20 cellular contexts compared by ENCODE assay signal in genomic region chr1:185880779-185881333, GRCh38.
DNase-seq lines count a peak whose midpoint lies in the region; ATAC-seq, FAIRE-seq and TF ChIP-seq lines count a peak whose summit lies in the region.
"Had no signal": no experiment of that assay in that cellular context is flagged by ENCODE, and none has a peak within 500 bp of the region (broad histone marks: within the 10 kb centered on the region; RNA-seq: fewer than 3 reads in every experiment).

No MANE protein-coding gene starts in this region.

- TF ChIP-seq CTCF in liver (IDR thresholded peaks at IDR 0.05; ENCODE audit: low read depth, low read length, missing input control) = no peak
- no peak for TF ChIP-seq CTCF in HepG2 (CRISPR knock-in tag; IDR thresholded peaks at IDR 0.05)
- TF ChIP-seq CTCF in right lobe of liver (IDR thresholded peaks at IDR 0.05) = no peak
- TF ChIP-seq CTCF in MCF 10A (IDR thresholded peaks at IDR 0.05; ENCODE audit: unreplicated experiment) = no peak

- CTCF ChIA-PET in HepG2 (lab: Yijun Ruan, JAX; ENCODE audit: low intra/inter-chr PET ratio, low total read pairs) (no interaction called here), MCF 10A (lab: Yijun Ruan, JAX) (interaction anchor here (0.6 kb wide), 1 partner anchor 56 kb away, joined by 3 read pairs; no protein-coding TSS in a partner anchor)

- DNase-seq in HepG2 (ENCODE audit: low spot score) (no peak), adipocyte (ENCODE audit: low read depth) (no peak), right lobe of liver (peak; percentile 69 to 93 (median 79)), MCF 10A (ENCODE audit: unreplicated experiment) (no peak), NCI-H510A treated with DMSO at 0.1 percent for 48 hours (lab: John Stamatoyannopoulos, UW) (no peak)
- no peak for DNase-seq in activated CD4-positive, CD25-positive, alpha-beta regulatory T cell treated with anti-CD3 and anti-CD28 coated beads, Interleukin-2, amount 50 U/mL, for 72 hours
- DNase-seq: COR-L47, DMS79, NCI-H146, NCI-H510A, PC-9 had no signal

- no peak for ATAC-seq in HepG2
- ATAC-seq in right lobe of liver = peak; percentile 99 to 100 (median 99)
- ATAC-seq: A549, GM23338, K562 had no signal

- in situ Hi-C loops in HepG2 (cut with HindIII; ENCODE audit: extremely low pct_ligation_motif_present, low pct_unique_long_range_greater_than_20kb) = no loop called here

- no peak for FAIRE-seq in HepG2 (lab: Jason Lieb, UNC)
- FAIRE-seq: A549, G401.6, GM12892, HTR-8/SVneo, K562 had no signal

- no peaks in the 10 kb centered on the region for H3K4me1 Mint-ChIP-seq in MCF 10A (ENCODE audit: insufficient read depth, unreplicated experiment)
- H3K4me1 Mint-ChIP-seq: CD14-positive monocyte had no signal

- H2AFZ ChIP-seq in HepG2 (ENCODE audit: low read length) = no peak overlapping the region
- H2AFZ ChIP-seq: GM23338, PC-9 had no signal

- H3K79me2 ChIP-seq in HepG2 (ENCODE audit: insufficient read depth, low read length) = no peaks in the 10 kb centered on the region

- H3K4me3 Mint-ChIP-seq in MCF 10A (ENCODE audit: unreplicated experiment) = no peak overlapping the region
- H3K4me3 Mint-ChIP-seq: CD14-positive monocyte, GM23338 had no signal

- no peaks in the 10 kb centered on the region for H4K20me1 ChIP-seq in HepG2 (ENCODE audit: insufficient read depth, low read length)

- POLR2A ChIA-PET in HepG2 (lab: Yijun Ruan, JAX) (no interaction called here), MCF 10A (lab: Yijun Ruan, JAX) (no interaction called here)

- H3K36me3 ChIP-seq in liver (ENCODE audit: control insufficient read depth in 4 of 4, insufficient read depth in 3 of 4, low read depth in 1 of 4, low read length in 3 of 4) (no peaks in the 10 kb centered on the region), HepG2 (replicated peaks in 1 of 2; ENCODE audit: control insufficient read depth in 1 of 2, insufficient read depth in 2 of 2, low read length in 2 of 2) (no peaks in the 10 kb centered on the region), adipocyte (ENCODE audit: control insufficient read depth, insufficient read depth, low read length, severe bottlenecking) (no peaks in the 10 kb centered on the region), right lobe of liver (no peaks in the 10 kb centered on the region)

- intact Hi-C loops in HepG2 (cut with micrococcal nuclease; ENCODE audit: unreplicated experiment) (no loop called here), right lobe of liver (cut with DNase I) (no loop called here), MCF 10A (cut with micrococcal nuclease) (no loop called here)

- H3K4me3 ChIP-seq in liver (ENCODE audit: low read depth in 1 of 3, low read length in 3 of 3) (peak overlapping the region in 2 of 3 donors; percentile 11 to 26), HepG2 (replicated peaks in 1 of 3; ENCODE audit: insufficient read depth in 1 of 3, low read depth in 2 of 3, low read length in 3 of 3) (no peak overlapping the region), adipocyte (ENCODE audit: low read length) (peak overlapping the region; percentile 52), right lobe of liver (peak overlapping the region in 1 of 3 donors; percentile 19)
- H3K4me3 ChIP-seq: A549, GM23338, K562, PC-9, SK-N-MC had no signal

- no peak for TF ChIP-seq POLR2A in HepG2 (IDR thresholded peaks at IDR 0.05; ENCODE audit: insufficient read depth in 1 of 2, low read depth in 2 of 2, low read length in 2 of 2)
- TF ChIP-seq POLR2A in right lobe of liver (IDR thresholded peaks at IDR 0.05) = peak; percentile 21

- H3K4me2 ChIP-seq in HepG2 (ENCODE audit: low read depth, low read length) = no peak overlapping the region
- H3K4me2 ChIP-seq: A549, GM23338, PC-9 had no signal

- no peaks in the 10 kb centered on the region for H3K27me3 ChIP-seq in liver (ENCODE audit: control insufficient read depth in 4 of 4, insufficient read depth in 4 of 4, low read length in 3 of 4)
- H3K27me3 ChIP-seq in HepG2 (ENCODE audit: control insufficient read depth in 1 of 2, insufficient read depth in 2 of 2, low read length in 2 of 2) = no peaks in the 10 kb centered on the region
- H3K27me3 ChIP-seq in adipocyte (replicated peaks; ENCODE audit: control insufficient read depth, insufficient read depth, low read length) = no peaks in the 10 kb centered on the region
- H3K27me3 ChIP-seq in right lobe of liver = no peaks in the 10 kb centered on the region

- BruUV-seq in HepG2 (replicated peaks; lab: Mats Ljungman, UMichigan) (no TSS peak), MCF 10A (replicated peaks; lab: Mats Ljungman, UMichigan) (no TSS peak)

- H3K4me1 ChIP-seq in liver (ENCODE audit: control insufficient read depth in 4 of 4, insufficient read depth in 4 of 4, low read length in 3 of 4) (peaks cover 0 to 23% (median 11%) of the 10 kb centered on the region in 4 donors), HepG2 (ENCODE audit: insufficient read depth, low read length) (no peaks in the 10 kb centered on the region), adipocyte (ENCODE audit: control insufficient read depth, insufficient read depth, low read length) (peaks cover 22% of the 10 kb centered on the region), right lobe of liver (peaks cover 0 to 15% (median 4%) of the 10 kb centered on the region in 4 donors)
- H3K4me1 ChIP-seq: A549 had no signal

- no peaks in the 10 kb centered on the region for H3K36me3 Mint-ChIP-seq in MCF 10A (ENCODE audit: insufficient read depth, unreplicated experiment)
- H3K36me3 Mint-ChIP-seq: CD14-positive monocyte had no signal

- H3K27ac ChIP-seq in liver (ENCODE audit: low read depth in 1 of 2, low read length in 2 of 2) = peak overlapping the region; percentile 21 to 72
- H3K27ac ChIP-seq in HepG2 (ENCODE audit: extremely low read length, insufficient read depth, low read length) = no peak overlapping the region
- peak overlapping the region; percentile 30 to 66 (median 40) for H3K27ac ChIP-seq in right lobe of liver
- H3K27ac ChIP-seq: A549, PC-9 had no signal

- TF ChIP-seq EP300 in HepG2 (IDR thresholded peaks at IDR 0.05; ENCODE audit: low read depth in 2 of 2, low read length in 2 of 2) (no peak), HepG2 (CRISPR knock-in tag; IDR thresholded peaks at IDR 0.05; ENCODE audit: borderline replicate concordance) (no peak)

- peaks cover 5% of the 10 kb centered on the region for H3K9me3 Mint-ChIP-seq in MCF 10A (ENCODE audit: unreplicated experiment)

- TF ChIP-seq RAD21 in liver (IDR thresholded peaks at IDR 0.05) (peak in 1 of 2 donors; percentile 29), HepG2 (CRISPR knock-in tag; IDR thresholded peaks at IDR 0.05) (no peak)

- no peak overlapping the region for H3K27ac Mint-ChIP-seq in MCF 10A (ENCODE audit: low read depth, unreplicated experiment)
- H3K27ac Mint-ChIP-seq: CD14-positive monocyte, GM23338 had no signal

- H3K9ac ChIP-seq in liver (ENCODE audit: low read depth in 1 of 2, low read length in 2 of 2) (no peak overlapping the region), HepG2 (ENCODE audit: insufficient read depth, low read depth, low read length) (no peak overlapping the region), adipocyte (ENCODE audit: low read length) (no peak overlapping the region)

- 48% methylated on average over 7 of the region's 7 CpGs for WGBS in liver
- WGBS in HepG2 (ENCODE audit: low lambda C conversion rate) = 12% methylated on average over 5 of the region's 7 CpGs
- WGBS in right lobe of liver (ENCODE audit: insufficient coverage, low coverage, low lambda C conversion rate, missing lambda C conversion rate) = 22% methylated on average over 1 of the region's 7 CpGs

- H3K27me3 Mint-ChIP-seq in MCF 10A (ENCODE audit: insufficient read depth, unreplicated experiment) = no peaks in the 10 kb centered on the region

- H3K9me3 ChIP-seq in liver (ENCODE audit: control insufficient read depth in 4 of 4, low read length in 3 of 4) = no peaks in the 10 kb centered on the region
- H3K9me3 ChIP-seq in HepG2 (ENCODE audit: low read length) = no peaks in the 10 kb centered on the region
- no peaks in the 10 kb centered on the region for H3K9me3 ChIP-seq in adipocyte (ENCODE audit: control insufficient read depth, low read length)
- no peaks in the 10 kb centered on the region for H3K9me3 ChIP-seq in right lobe of liver
- H3K9me3 ChIP-seq: A549 had no signal

TF ChIP-seq in liver, 16 proteins besides CTCF, POLR2A, EP300 and RAD21 (continues in another document):
- TF ChIP-seq HNF4G (IDR thresholded peaks at IDR 0.05) (no peak), MAX (IDR thresholded peaks at IDR 0.05) (peak; percentile 61), NR2F2 (IDR thresholded peaks at IDR 0.05) (no peak)

TF ChIP-seq in HepG2, 621 proteins besides CTCF, POLR2A, EP300 and RAD21 (continues in another document):
- TF ChIP-seq BATF2 (CRISPR knock-in tag; IDR thresholded peaks at IDR 0.05) = no peak
- no peak for TF ChIP-seq ZNF841 (CRISPR knock-in tag; IDR thresholded peaks at IDR 0.05; ENCODE audit: borderline replicate concordance)
- no peak for TF ChIP-seq ZFYVE20 (CRISPR knock-in tag; IDR thresholded peaks at IDR 0.05; ENCODE audit: borderline replicate concordance, low read depth)
- no peak for TF ChIP-seq NFE2L2 (IDR thresholded peaks at IDR 0.05; ENCODE audit: low read length)
- no peak for TF ChIP-seq ZNF557 (CRISPR knock-in tag; IDR thresholded peaks at IDR 0.05)
- TF ChIP-seq TBX2 (CRISPR knock-in tag; IDR thresholded peaks at IDR 0.05; ENCODE audit: borderline replicate concordance) = no peak
- no peak for TF ChIP-seq ZNF652 (CRISPR knock-in tag; IDR thresholded peaks at IDR 0.05; ENCODE audit: borderline replicate concordance, low read depth)
- TF ChIP-seq HNF1B (CRISPR knock-in tag; IDR thresholded peaks at IDR 0.05) = no peak
- TF ChIP-seq ZNF850 (CRISPR knock-in tag; conservative IDR thresholded peaks at IDR 0.05) = no peak

Comparison
In these comparisons a context has a peak if more than half of its experiments do, and no peak if none do; other contexts are left out.
1. H3K4me3 ChIP-seq: peak in liver (2 of 3) and adipocyte (single experiment); none in HepG2 (0 of 3).
2. DNase-seq: peak in right lobe of liver (3 of 3); none in HepG2 (single experiment), adipocyte (single experiment), MCF 10A (single experiment), NCI-H510A treated with DMSO at 0.1 percent for 48 hours (single experiment) and activated CD4-positive, CD25-positive, alpha-beta regulatory T cell treated with anti-CD3 and anti-CD28 coated beads, Interleukin-2, amount 50 U/mL, for 72 hours (single experiment).